1 cellular context compared by ENCODE assay signal in the genomic region with DNA sequence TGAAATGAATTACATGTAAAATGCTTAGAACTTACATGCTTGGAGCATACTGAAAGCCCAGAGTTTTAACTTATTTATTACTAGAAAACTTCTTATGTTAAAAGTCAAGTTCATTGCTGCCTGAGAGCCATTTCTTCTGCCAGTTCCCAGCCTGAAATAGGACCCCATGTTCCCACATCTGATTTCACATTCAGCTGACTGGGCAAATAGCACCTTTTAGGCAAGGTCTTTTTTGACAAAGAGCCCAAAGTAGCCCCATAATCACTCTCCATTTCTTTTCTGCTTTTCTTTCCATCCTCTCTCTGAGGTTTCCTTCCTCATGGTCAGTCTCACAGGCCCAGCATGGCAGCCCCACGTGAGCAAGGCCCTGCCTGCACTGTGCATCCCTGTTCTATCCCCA.
TF ChIP-seq lines count a peak whose summit lies in the region.

No MANE protein-coding gene starts in this region.

TF ChIP-seq in GM23338, 12 proteins besides CTCF, POLR2A, EP300 and RAD21 (continued from another document):
- TF ChIP-seq, protein P1, sequence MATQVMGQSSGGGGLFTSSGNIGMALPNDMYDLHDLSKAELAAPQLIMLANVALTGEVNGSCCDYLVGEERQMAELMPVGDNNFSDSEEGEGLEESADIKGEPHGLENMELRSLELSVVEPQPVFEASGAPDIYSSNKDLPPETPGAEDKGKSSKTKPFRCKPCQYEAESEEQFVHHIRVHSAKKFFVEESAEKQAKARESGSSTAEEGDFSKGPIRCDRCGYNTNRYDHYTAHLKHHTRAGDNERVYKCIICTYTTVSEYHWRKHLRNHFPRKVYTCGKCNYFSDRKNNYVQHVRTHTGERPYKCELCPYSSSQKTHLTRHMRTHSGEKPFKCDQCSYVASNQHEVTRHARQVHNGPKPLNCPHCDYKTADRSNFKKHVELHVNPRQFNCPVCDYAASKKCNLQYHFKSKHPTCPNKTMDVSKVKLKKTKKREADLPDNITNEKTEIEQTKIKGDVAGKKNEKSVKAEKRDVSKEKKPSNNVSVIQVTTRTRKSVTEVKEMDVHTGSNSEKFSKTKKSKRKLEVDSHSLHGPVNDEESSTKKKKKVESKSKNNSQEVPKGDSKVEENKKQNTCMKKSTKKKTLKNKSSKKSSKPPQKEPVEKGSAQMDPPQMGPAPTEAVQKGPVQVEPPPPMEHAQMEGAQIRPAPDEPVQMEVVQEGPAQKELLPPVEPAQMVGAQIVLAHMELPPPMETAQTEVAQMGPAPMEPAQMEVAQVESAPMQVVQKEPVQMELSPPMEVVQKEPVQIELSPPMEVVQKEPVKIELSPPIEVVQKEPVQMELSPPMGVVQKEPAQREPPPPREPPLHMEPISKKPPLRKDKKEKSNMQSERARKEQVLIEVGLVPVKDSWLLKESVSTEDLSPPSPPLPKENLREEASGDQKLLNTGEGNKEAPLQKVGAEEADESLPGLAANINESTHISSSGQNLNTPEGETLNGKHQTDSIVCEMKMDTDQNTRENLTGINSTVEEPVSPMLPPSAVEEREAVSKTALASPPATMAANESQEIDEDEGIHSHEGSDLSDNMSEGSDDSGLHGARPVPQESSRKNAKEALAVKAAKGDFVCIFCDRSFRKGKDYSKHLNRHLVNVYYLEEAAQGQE (IDR thresholded peaks at IDR 0.05; ENCODE audit: unreplicated experiment), result no peak
- TF ChIP-seq ZNF114 (CRISPR knock-in tag; IDR thresholded peaks at IDR 0.05) (no peak), ZNF331 (CRISPR knock-in tag; IDR thresholded peaks at IDR 0.05; ENCODE audit: low read depth) (no peak), CREB1 (CRISPR knock-in tag; IDR thresholded peaks at IDR 0.05; ENCODE audit: low read depth) (no peak), JUNB (IDR thresholded peaks at IDR 0.05; ENCODE audit: unreplicated experiment) (no peak), EZH2 (IDR thresholded peaks at IDR 0.05; ENCODE audit: low read depth, unreplicated experiment) (no peak), STAT1 (IDR thresholded peaks at IDR 0.05; ENCODE audit: unreplicated experiment) (no peak)
- TF ChIP-seq, protein P2, sequence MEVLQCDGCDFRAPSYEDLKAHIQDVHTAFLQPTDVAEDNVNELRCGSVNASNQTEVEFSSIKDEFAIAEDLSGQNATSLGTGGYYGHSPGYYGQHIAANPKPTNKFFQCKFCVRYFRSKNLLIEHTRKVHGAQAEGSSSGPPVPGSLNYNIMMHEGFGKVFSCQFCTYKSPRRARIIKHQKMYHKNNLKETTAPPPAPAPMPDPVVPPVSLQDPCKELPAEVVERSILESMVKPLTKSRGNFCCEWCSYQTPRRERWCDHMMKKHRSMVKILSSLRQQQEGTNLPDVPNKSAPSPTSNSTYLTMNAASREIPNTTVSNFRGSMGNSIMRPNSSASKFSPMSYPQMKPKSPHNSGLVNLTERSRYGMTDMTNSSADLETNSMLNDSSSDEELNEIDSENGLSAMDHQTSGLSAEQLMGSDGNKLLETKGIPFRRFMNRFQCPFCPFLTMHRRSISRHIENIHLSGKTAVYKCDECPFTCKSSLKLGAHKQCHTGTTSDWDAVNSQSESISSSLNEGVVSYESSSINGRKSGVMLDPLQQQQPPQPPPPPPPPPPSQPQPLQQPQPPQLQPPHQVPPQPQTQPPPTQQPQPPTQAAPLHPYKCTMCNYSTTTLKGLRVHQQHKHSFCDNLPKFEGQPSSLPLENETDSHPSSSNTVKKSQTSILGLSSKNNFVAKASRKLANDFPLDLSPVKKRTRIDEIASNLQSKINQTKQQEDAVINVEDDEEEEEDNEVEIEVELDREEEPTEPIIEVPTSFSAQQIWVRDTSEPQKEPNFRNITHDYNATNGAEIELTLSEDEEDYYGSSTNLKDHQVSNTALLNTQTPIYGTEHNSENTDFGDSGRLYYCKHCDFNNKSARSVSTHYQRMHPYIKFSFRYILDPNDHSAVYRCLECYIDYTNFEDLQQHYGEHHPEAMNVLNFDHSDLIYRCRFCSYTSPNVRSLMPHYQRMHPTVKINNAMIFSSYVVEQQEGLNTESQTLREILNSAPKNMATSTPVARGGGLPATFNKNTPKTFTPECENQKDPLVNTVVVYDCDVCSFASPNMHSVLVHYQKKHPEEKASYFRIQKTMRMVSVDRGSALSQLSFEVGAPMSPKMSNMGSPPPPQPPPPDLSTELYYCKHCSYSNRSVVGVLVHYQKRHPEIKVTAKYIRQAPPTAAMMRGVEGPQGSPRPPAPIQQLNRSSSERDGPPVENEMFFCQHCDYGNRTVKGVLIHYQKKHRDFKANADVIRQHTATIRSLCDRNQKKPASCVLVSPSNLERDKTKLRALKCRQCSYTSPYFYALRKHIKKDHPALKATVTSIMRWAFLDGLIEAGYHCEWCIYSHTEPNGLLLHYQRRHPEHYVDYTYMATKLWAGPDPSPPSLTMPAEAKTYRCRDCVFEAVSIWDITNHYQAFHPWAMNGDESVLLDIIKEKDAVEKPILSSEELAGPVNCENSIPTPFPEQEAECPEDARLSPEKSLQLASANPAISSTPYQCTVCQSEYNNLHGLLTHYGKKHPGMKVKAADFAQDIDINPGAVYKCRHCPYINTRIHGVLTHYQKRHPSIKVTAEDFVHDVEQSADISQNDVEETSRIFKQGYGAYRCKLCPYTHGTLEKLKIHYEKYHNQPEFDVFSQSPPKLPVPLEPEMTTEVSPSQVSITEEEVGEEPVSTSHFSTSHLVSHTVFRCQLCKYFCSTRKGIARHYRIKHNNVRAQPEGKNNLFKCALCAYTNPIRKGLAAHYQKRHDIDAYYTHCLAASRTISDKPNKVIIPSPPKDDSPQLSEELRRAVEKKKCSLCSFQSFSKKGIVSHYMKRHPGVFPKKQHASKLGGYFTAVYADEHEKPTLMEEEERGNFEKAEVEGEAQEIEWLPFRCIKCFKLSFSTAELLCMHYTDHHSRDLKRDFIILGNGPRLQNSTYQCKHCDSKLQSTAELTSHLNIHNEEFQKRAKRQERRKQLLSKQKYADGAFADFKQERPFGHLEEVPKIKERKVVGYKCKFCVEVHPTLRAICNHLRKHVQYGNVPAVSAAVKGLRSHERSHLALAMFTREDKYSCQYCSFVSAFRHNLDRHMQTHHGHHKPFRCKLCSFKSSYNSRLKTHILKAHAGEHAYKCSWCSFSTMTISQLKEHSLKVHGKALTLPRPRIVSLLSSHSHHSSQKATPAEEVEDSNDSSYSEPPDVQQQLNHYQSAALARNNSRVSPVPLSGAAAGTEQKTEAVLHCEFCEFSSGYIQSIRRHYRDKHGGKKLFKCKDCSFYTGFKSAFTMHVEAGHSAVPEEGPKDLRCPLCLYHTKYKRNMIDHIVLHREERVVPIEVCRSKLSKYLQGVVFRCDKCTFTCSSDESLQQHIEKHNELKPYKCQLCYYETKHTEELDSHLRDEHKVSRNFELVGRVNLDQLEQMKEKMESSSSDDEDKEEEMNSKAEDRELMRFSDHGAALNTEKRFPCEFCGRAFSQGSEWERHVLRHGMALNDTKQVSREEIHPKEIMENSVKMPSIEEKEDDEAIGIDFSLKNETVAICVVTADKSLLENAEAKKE (CRISPR knock-in tag; IDR thresholded peaks at IDR 0.05), result no peak
